Comparison of ENCODE assay signal across 1 cellular context in the genomic region with DNA sequence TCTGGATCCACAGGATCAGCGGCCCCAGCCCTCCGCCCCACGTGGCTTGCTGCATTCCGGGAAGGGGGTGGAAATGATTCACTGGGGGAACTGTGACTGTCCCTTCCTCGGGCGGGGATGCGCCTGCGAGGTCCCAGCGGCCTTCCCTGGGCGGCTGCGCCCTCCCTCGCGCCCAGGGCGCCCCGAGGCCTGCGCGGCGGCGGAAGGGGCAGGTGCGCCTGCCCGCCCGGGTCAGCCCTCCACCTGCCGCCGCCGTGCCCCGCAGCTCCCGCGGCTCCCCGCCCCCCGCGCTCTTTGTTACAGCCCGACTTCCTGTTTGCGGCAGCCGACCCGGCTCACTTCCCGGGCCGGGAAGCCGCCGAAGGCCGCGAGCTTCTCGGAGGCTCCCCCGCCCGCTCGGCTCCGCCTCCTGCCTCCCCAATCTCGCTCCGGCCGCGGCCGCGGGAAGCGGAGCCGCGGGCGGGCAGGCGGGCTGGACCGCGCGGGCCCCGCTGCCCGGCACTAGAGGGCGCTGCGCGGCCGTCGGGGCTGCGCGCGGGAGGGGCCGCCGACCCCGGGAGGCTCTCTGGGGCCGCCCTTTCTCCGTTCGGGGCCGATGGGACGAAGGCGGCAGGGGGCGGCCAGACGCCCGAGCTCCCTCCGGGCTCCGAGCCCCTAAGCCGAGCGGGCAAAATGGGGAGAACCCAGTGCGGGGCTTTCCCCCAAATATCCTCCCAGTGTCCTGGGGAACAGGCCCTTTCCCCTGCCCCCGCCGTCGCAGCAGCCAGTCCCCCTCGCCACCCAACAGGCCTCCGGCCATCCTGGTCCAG.
TF ChIP-seq lines count a peak whose summit lies in the region.

No MANE protein-coding gene starts in this region.

TF ChIP-seq in H1, 55 proteins besides CTCF, POLR2A, EP300 and RAD21:
- no peak for TF ChIP-seq CTBP2 (IDR thresholded peaks at IDR 0.05; ENCODE audit: borderline replicate concordance, insufficient read depth, insufficient read length, low read length)
- no peak for TF ChIP-seq GABPA (IDR thresholded peaks at IDR 0.05; ENCODE audit: borderline replicate concordance, insufficient read depth, low read length)
- no peak for TF ChIP-seq SRF (IDR thresholded peaks at IDR 0.05; ENCODE audit: low read depth, low read length)
- no peak for TF ChIP-seq POU5F1 (IDR thresholded peaks at IDR 0.05; ENCODE audit: low read depth, low read length)
- TF ChIP-seq TAF7 (optimal IDR thresholded peaks at IDR 0.05; ENCODE audit: borderline replicate concordance, low read depth, low read length) = no peak
- peak; percentile 9; the same call in 1 of the 2 replicates for TF ChIP-seq E2F6 (IDR thresholded peaks at IDR 0.05)
- no peak for TF ChIP-seq TCF12 (IDR thresholded peaks at IDR 0.05; ENCODE audit: low read depth, low read length)
- no peak for TF ChIP-seq SP1 (IDR thresholded peaks at IDR 0.05; ENCODE audit: low read depth, low read length)
- no peak for TF ChIP-seq KDM4A (IDR thresholded peaks at IDR 0.05; ENCODE audit: low read depth, low read length, severe bottlenecking)
- 0 out of 4 replicates have a peak, but pooled peaks of 1 of the 2 experiments have one; percentile 64 for TF ChIP-seq HDAC2 (IDR thresholded peaks at IDR 0.05; ENCODE audit: borderline replicate concordance in 1 of 2, low read depth in 2 of 2, low read length in 2 of 2)
- no peak for TF ChIP-seq CBX5 (IDR thresholded peaks at IDR 0.05; ENCODE audit: low read depth, low read length)
- TF ChIP-seq BACH1 (IDR thresholded peaks at IDR 0.05; ENCODE audit: low read length) = 0 out of 2 replicates have a peak, but pooled peaks have one; percentile 13
- TF ChIP-seq, protein P1, sequence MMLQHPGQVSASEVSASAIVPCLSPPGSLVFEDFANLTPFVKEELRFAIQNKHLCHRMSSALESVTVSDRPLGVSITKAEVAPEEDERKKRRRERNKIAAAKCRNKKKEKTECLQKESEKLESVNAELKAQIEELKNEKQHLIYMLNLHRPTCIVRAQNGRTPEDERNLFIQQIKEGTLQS (IDR thresholded peaks at IDR 0.05; ENCODE audit: insufficient read depth, low read depth, low read length) = no peak
- no peak for TF ChIP-seq SP2 (IDR thresholded peaks at IDR 0.05; ENCODE audit: low read length)
- TF ChIP-seq, protein P2, sequence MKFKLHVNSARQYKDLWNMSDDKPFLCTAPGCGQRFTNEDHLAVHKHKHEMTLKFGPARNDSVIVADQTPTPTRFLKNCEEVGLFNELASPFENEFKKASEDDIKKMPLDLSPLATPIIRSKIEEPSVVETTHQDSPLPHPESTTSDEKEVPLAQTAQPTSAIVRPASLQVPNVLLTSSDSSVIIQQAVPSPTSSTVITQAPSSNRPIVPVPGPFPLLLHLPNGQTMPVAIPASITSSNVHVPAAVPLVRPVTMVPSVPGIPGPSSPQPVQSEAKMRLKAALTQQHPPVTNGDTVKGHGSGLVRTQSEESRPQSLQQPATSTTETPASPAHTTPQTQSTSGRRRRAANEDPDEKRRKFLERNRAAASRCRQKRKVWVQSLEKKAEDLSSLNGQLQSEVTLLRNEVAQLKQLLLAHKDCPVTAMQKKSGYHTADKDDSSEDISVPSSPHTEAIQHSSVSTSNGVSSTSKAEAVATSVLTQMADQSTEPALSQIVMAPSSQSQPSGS (IDR thresholded peaks at IDR 0.05; ENCODE audit: low read length) = no peak
- no peak for TF ChIP-seq FOSL1 (IDR thresholded peaks at IDR 0.05; ENCODE audit: insufficient read depth, low read depth, low read length)
- TF ChIP-seq CHD2 (IDR thresholded peaks at IDR 0.05; ENCODE audit: low read length) = peak; percentile 71; the same call in 1 of the 2 replicates
- no peak for TF ChIP-seq BCL11A (IDR thresholded peaks at IDR 0.05; ENCODE audit: low read depth in 2 of 2, low read length in 2 of 2)
- no peak for TF ChIP-seq EZH2 (IDR thresholded peaks at IDR 0.05; ENCODE audit: low read depth, low read length, severe bottlenecking)
- no peak for TF ChIP-seq CHD1 (IDR thresholded peaks at IDR 0.05; ENCODE audit: low read depth, low read length)
- no peak for TF ChIP-seq RNF2 (IDR thresholded peaks at IDR 0.05; ENCODE audit: borderline replicate concordance, low read depth, low read length, missing control alignments, poor library complexity, severe bottlenecking)
- TF ChIP-seq CREB1 (IDR thresholded peaks at IDR 0.05) = no peak
- no peak for TF ChIP-seq HDAC6 (IDR thresholded peaks at IDR 0.05; ENCODE audit: low read depth, low read length)
- TF ChIP-seq SIN3A (conservative IDR thresholded peaks at IDR 0.05 in 1 of 2, IDR thresholded peaks at IDR 0.05 in 1 of 2; ENCODE audit: low read depth in 1 of 2, low read length in 2 of 2) = 0 out of 4 replicates have a peak, but pooled peaks have one; percentile 19 to 58
- TF ChIP-seq JUND (IDR thresholded peaks at IDR 0.05; ENCODE audit: low read length) = no peak
- no peak for TF ChIP-seq NANOG (IDR thresholded peaks at IDR 0.05; ENCODE audit: insufficient read depth, low read depth, low read length, poor library complexity, severe bottlenecking)
- TF ChIP-seq BRCA1 (IDR thresholded peaks at IDR 0.05; ENCODE audit: low read depth, low read length) = peak; percentile 59; the same call in 1 of the 2 replicates
- no peak for TF ChIP-seq CBX8 (IDR thresholded peaks at IDR 0.05; ENCODE audit: borderline replicate concordance, low read depth, low read length)
- no peak for TF ChIP-seq SIX5 (IDR thresholded peaks at IDR 0.05; ENCODE audit: low read depth, low read length)
- no peak for TF ChIP-seq JUN (IDR thresholded peaks at IDR 0.05; ENCODE audit: low read depth, low read length)
- TF ChIP-seq SP4 (IDR thresholded peaks at IDR 0.05; ENCODE audit: low read length) = no peak
- TF ChIP-seq TEAD4 (IDR thresholded peaks at IDR 0.05; ENCODE audit: low read depth, low read length) = no peak
- no peak for TF ChIP-seq TBP (IDR thresholded peaks at IDR 0.05; ENCODE audit: low read depth, low read length)
- no peak for TF ChIP-seq RBBP5 (IDR thresholded peaks at IDR 0.05; ENCODE audit: borderline replicate concordance, low read depth, low read length)
- TF ChIP-seq MAFK (IDR thresholded peaks at IDR 0.05; ENCODE audit: low read depth, low read length) = no peak
- no peak for TF ChIP-seq ZNF274 (IDR thresholded peaks at IDR 0.05; ENCODE audit: borderline replicate concordance, extremely low read depth, low read length)
- TF ChIP-seq CEBPB (IDR thresholded peaks at IDR 0.05; ENCODE audit: low read depth, low read length) = no peak
- no peak for TF ChIP-seq KDM5A (IDR thresholded peaks at IDR 0.05; ENCODE audit: low read length)
- TF ChIP-seq SUZ12 (IDR thresholded peaks at IDR 0.05; ENCODE audit: low read length) = no peak
- 0 out of 2 replicates have a peak, but pooled peaks have one; percentile 22 for TF ChIP-seq TAF1 (IDR thresholded peaks at IDR 0.05; ENCODE audit: low read depth, low read length)
- no peak for TF ChIP-seq GTF2F1 (IDR thresholded peaks at IDR 0.05; ENCODE audit: borderline replicate concordance, low read depth, low read length)
- TF ChIP-seq EGR1 (IDR thresholded peaks at IDR 0.05; ENCODE audit: borderline replicate concordance, low read depth, low read length) = no peak
- no peak for TF ChIP-seq YY1 (IDR thresholded peaks at IDR 0.05; ENCODE audit: low read depth, low read length)
- no peak for TF ChIP-seq SIRT6 (IDR thresholded peaks at IDR 0.05; ENCODE audit: low read length)
- no peak for TF ChIP-seq RXRA (IDR thresholded peaks at IDR 0.05; ENCODE audit: insufficient read depth, low read depth, low read length)
- TF ChIP-seq MAX (IDR thresholded peaks at IDR 0.05) = peak; percentile 35
- TF ChIP-seq PHF8 (conservative IDR thresholded peaks at IDR 0.05; ENCODE audit: low read depth, low read length) = peak; percentile 75
- peak; percentile 35 for TF ChIP-seq ASH2L (IDR thresholded peaks at IDR 0.05; ENCODE audit: low read length)
- TF ChIP-seq USF2 (IDR thresholded peaks at IDR 0.05; ENCODE audit: low read length) = no peak
- no peak for TF ChIP-seq NRF1 (IDR thresholded peaks at IDR 0.05; ENCODE audit: low read depth, low read length)
- TF ChIP-seq KDM1A (IDR thresholded peaks at IDR 0.05; ENCODE audit: borderline replicate concordance, low read length) = no peak
- TF ChIP-seq POLR2AphosphoS5 (IDR thresholded peaks at IDR 0.05; ENCODE audit: low read depth, low read length) = no peak
- no peak for TF ChIP-seq RFX5 (IDR thresholded peaks at IDR 0.05; ENCODE audit: borderline replicate concordance, low read depth, low read length)
- no peak for TF ChIP-seq SAP30 (IDR thresholded peaks at IDR 0.05; ENCODE audit: insufficient read depth, insufficient replicate concordance, low read length)
- TF ChIP-seq CHD7 (IDR thresholded peaks at IDR 0.05; ENCODE audit: insufficient replicate concordance, low read length) = no peak
